1 cellular context compared by ENCODE assay signal in the genomic region with DNA sequence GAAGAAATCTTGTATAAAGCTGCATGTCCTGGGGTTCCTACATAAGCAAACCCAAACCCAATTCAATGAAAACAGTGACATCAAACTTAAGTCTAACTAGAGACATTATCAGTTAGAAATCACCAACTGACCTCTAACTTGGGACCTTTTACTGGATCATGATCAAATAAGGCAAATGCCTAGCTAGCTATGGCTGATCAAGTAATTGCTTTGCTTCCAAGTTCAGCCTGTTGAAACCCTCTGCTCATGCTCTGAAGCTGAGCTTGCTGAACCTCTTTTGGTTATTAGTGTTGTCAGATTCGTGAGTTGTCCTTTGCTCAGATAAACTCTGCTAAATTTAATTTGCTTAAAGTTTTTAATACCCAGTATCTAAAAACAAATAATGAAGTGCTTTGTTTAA.
TF ChIP-seq lines count a peak whose summit lies in the region.

No MANE protein-coding gene starts in this region.

TF ChIP-seq in IMR-90, 13 proteins besides CTCF, POLR2A, EP300 and RAD21:
- TF ChIP-seq CHD1 (IDR thresholded peaks at IDR 0.05; ENCODE audit: low read depth, low read length): no peak
- no peak for TF ChIP-seq FOS (IDR thresholded peaks at IDR 0.05; ENCODE audit: low read depth, low read length)
- TF ChIP-seq MAFK (IDR thresholded peaks at IDR 0.05; ENCODE audit: low read depth, low read length): no peak
- TF ChIP-seq, protein P1, sequence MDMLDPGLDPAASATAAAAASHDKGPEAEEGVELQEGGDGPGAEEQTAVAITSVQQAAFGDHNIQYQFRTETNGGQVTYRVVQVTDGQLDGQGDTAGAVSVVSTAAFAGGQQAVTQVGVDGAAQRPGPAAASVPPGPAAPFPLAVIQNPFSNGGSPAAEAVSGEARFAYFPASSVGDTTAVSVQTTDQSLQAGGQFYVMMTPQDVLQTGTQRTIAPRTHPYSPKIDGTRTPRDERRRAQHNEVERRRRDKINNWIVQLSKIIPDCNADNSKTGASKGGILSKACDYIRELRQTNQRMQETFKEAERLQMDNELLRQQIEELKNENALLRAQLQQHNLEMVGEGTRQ (IDR thresholded peaks at IDR 0.05; ENCODE audit: low read depth, low read length): no peak
- TF ChIP-seq, protein P2, sequence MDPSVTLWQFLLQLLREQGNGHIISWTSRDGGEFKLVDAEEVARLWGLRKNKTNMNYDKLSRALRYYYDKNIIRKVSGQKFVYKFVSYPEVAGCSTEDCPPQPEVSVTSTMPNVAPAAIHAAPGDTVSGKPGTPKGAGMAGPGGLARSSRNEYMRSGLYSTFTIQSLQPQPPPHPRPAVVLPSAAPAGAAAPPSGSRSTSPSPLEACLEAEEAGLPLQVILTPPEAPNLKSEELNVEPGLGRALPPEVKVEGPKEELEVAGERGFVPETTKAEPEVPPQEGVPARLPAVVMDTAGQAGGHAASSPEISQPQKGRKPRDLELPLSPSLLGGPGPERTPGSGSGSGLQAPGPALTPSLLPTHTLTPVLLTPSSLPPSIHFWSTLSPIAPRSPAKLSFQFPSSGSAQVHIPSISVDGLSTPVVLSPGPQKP (IDR thresholded peaks at IDR 0.05; ENCODE audit: borderline replicate concordance, low read depth, low read length): no peak
- TF ChIP-seq RCOR1 (IDR thresholded peaks at IDR 0.05; ENCODE audit: insufficient replicate concordance, low read length): no peak
TF ChIP-seq in IMR-90: peak in this region for 0.
